In the genomic region with DNA sequence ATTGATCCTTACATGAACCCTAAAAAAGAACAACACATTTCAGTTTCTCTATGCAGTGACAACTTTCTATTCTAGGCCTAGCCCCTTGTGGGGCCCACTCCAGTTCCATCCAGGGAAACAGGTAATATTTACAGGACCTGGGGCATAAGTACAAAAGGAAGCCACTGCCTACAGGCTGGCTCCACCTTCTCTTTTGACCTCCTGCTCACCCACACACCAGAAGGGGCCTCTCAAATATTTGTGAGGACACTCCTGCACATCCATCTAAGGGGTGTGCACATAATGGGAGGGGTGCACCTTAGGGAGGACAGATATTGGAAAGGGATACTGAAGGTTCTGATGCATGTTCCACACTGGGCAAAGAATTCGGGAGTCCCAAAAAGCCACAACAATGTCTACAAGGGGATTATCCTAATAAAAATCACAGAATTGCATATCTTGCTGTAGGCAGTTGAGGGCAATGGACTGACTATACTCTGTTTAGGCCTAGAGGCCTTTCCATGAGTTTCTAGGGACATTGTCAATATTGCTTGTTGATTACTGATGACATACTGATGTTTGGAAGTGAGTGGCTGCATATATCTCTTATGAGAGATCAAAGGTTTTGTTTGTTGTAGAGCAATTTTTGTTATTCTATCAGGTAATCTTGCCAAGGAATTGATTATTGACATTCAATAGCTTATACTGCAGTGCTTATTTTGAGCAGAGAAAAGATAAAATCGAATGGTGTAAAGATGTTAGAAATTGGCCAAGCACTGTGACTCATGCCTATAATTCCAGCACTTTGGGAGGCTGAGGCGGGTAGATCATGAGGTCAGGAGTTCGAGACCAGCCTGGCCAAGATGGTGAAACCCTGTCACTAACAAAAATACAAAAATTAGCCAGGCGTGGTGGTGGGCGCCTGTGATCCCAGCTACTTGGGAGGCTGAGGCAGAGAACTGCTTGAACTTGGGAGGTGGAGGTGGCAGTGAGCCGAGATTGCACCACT, we compare ENCODE assay signal across 1 cellular context.
A peak's percentile ranks its signal among the peaks of the same experiment; 100 is the strongest.
TF ChIP-seq lines count a peak whose summit lies in the region.

No MANE protein-coding gene starts in this region.

TF ChIP-seq in HepG2, 621 proteins besides CTCF, POLR2A, EP300 and RAD21 (continued from another document and continues in another):
- TF ChIP-seq FOSL2 (CRISPR knock-in tag; IDR thresholded peaks at IDR 0.05): peak; percentile 95
- TF ChIP-seq, protein P1, sequence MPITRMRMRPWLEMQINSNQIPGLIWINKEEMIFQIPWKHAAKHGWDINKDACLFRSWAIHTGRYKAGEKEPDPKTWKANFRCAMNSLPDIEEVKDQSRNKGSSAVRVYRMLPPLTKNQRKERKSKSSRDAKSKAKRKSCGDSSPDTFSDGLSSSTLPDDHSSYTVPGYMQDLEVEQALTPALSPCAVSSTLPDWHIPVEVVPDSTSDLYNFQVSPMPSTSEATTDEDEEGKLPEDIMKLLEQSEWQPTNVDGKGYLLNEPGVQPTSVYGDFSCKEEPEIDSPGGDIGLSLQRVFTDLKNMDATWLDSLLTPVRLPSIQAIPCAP (CRISPR knock-in tag; IDR thresholded peaks at IDR 0.05; ENCODE audit: low read depth): no peak
- TF ChIP-seq ZNF235 (CRISPR knock-in tag; IDR thresholded peaks at IDR 0.05; ENCODE audit: borderline replicate concordance): no peak
- TF ChIP-seq, protein P2, sequence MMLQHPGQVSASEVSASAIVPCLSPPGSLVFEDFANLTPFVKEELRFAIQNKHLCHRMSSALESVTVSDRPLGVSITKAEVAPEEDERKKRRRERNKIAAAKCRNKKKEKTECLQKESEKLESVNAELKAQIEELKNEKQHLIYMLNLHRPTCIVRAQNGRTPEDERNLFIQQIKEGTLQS (CRISPR knock-in tag; IDR thresholded peaks at IDR 0.05): peak; percentile 38
- no peak for TF ChIP-seq RFX1 (IDR thresholded peaks at IDR 0.05)
- peak; percentile 88; the same call in 1 of the 2 replicates for TF ChIP-seq ZFP36L1 (CRISPR knock-in tag; IDR thresholded peaks at IDR 0.05)
- TF ChIP-seq, protein P3, sequence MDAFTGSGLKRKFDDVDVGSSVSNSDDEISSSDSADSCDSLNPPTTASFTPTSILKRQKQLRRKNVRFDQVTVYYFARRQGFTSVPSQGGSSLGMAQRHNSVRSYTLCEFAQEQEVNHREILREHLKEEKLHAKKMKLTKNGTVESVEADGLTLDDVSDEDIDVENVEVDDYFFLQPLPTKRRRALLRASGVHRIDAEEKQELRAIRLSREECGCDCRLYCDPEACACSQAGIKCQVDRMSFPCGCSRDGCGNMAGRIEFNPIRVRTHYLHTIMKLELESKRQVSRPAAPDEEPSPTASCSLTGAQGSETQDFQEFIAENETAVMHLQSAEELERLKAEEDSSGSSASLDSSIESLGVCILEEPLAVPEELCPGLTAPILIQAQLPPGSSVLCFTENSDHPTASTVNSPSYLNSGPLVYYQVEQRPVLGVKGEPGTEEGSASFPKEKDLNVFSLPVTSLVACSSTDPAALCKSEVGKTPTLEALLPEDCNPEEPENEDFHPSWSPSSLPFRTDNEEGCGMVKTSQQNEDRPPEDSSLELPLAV (CRISPR knock-in tag; conservative IDR thresholded peaks at IDR 0.05; ENCODE audit: low read depth): no peak
- TF ChIP-seq ZNF776 (CRISPR knock-in tag; IDR thresholded peaks at IDR 0.05): no peak
- TF ChIP-seq, protein P4, sequence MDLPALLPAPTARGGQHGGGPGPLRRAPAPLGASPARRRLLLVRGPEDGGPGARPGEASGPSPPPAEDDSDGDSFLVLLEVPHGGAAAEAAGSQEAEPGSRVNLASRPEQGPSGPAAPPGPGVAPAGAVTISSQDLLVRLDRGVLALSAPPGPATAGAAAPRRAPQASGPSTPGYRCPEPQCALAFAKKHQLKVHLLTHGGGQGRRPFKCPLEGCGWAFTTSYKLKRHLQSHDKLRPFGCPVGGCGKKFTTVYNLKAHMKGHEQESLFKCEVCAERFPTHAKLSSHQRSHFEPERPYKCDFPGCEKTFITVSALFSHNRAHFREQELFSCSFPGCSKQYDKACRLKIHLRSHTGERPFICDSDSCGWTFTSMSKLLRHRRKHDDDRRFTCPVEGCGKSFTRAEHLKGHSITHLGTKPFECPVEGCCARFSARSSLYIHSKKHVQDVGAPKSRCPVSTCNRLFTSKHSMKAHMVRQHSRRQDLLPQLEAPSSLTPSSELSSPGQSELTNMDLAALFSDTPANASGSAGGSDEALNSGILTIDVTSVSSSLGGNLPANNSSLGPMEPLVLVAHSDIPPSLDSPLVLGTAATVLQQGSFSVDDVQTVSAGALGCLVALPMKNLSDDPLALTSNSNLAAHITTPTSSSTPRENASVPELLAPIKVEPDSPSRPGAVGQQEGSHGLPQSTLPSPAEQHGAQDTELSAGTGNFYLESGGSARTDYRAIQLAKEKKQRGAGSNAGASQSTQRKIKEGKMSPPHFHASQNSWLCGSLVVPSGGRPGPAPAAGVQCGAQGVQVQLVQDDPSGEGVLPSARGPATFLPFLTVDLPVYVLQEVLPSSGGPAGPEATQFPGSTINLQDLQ (CRISPR knock-in tag; IDR thresholded peaks at IDR 0.05): no peak
- no peak for TF ChIP-seq ZNF225 (CRISPR knock-in tag; IDR thresholded peaks at IDR 0.05)
- no peak; the same call in 1 of the 2 replicates for TF ChIP-seq ZNF629 (CRISPR knock-in tag; conservative IDR thresholded peaks at IDR 0.05)
- no peak for TF ChIP-seq ZNF713 (CRISPR knock-in tag; IDR thresholded peaks at IDR 0.05)
- TF ChIP-seq ZNF451 (CRISPR knock-in tag; IDR thresholded peaks at IDR 0.05): no peak
- 0 out of 2 replicates have a peak, but pooled peaks have one; percentile 35 for TF ChIP-seq ZNF136 (CRISPR knock-in tag; IDR thresholded peaks at IDR 0.05; ENCODE audit: low read depth)
- TF ChIP-seq, protein P5, sequence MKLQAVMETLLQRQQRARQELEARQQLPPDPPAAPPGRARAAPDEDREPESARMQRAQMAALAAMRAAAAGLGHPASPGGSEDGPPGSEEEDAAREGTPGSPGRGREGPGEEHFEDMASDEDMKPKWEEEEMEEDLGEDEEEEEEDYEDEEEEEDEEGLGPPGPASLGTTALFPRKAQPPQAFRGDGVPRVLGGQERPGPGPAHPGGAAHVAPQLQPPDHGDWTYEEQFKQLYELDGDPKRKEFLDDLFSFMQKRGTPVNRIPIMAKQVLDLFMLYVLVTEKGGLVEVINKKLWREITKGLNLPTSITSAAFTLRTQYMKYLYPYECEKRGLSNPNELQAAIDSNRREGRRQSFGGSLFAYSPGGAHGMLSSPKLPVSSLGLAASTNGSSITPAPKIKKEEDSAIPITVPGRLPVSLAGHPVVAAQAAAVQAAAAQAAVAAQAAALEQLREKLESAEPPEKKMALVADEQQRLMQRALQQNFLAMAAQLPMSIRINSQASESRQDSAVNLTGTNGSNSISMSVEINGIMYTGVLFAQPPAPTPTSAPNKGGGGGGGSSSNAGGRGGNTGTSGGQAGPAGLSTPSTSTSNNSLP (IDR thresholded peaks at IDR 0.05; ENCODE audit: low read depth, low read length): peak; percentile 87
- TF ChIP-seq ZNF207 (IDR thresholded peaks at IDR 0.05; ENCODE audit: borderline replicate concordance): no peak
- TF ChIP-seq, protein P6, sequence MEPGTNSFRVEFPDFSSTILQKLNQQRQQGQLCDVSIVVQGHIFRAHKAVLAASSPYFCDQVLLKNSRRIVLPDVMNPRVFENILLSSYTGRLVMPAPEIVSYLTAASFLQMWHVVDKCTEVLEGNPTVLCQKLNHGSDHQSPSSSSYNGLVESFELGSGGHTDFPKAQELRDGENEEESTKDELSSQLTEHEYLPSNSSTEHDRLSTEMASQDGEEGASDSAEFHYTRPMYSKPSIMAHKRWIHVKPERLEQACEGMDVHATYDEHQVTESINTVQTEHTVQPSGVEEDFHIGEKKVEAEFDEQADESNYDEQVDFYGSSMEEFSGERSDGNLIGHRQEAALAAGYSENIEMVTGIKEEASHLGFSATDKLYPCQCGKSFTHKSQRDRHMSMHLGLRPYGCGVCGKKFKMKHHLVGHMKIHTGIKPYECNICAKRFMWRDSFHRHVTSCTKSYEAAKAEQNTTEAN (CRISPR knock-in tag; conservative IDR thresholded peaks at IDR 0.05): peak; percentile 90
- peak; percentile 75 for TF ChIP-seq NFKBIZ (CRISPR knock-in tag; IDR thresholded peaks at IDR 0.05)
- TF ChIP-seq ZMYM3 (CRISPR knock-in tag; IDR thresholded peaks at IDR 0.05): peak; percentile 94
- no peak for TF ChIP-seq NONO (IDR thresholded peaks at IDR 0.05)
- TF ChIP-seq NONO (CRISPR knock-in tag; conservative IDR thresholded peaks at IDR 0.05): peak; percentile 89
- TF ChIP-seq XBP1 (CRISPR knock-in tag; IDR thresholded peaks at IDR 0.05): no peak
- TF ChIP-seq MXD4 (CRISPR knock-in tag; IDR thresholded peaks at IDR 0.05): peak; percentile 47; the same call in 1 of the 2 replicates
- TF ChIP-seq PCBP1 (IDR thresholded peaks at IDR 0.05; ENCODE audit: borderline replicate concordance, low read depth, low read length): no peak
- TF ChIP-seq ZNF703 (CRISPR knock-in tag; IDR thresholded peaks at IDR 0.05; ENCODE audit: borderline replicate concordance): 0 out of 2 replicates have a peak, but pooled peaks have one; percentile 27
- no peak for TF ChIP-seq MAF1 (CRISPR knock-in tag; IDR thresholded peaks at IDR 0.05; ENCODE audit: borderline replicate concordance)
- TF ChIP-seq, protein P7, sequence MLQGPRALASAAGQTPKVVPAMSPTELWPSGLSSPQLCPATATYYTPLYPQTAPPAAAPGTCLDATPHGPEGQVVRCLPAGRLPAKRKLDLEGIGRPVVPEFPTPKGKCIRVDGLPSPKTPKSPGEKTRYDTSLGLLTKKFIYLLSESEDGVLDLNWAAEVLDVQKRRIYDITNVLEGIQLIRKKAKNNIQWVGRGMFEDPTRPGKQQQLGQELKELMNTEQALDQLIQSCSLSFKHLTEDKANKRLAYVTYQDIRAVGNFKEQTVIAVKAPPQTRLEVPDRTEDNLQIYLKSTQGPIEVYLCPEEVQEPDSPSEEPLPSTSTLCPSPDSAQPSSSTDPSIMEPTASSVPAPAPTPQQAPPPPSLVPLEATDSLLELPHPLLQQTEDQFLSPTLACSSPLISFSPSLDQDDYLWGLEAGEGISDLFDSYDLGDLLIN (CRISPR knock-in tag; IDR thresholded peaks at IDR 0.05; ENCODE audit: borderline replicate concordance): no peak
- no peak for TF ChIP-seq ZNF253 (CRISPR knock-in tag; IDR thresholded peaks at IDR 0.05; ENCODE audit: borderline replicate concordance)
- TF ChIP-seq, protein P8, sequence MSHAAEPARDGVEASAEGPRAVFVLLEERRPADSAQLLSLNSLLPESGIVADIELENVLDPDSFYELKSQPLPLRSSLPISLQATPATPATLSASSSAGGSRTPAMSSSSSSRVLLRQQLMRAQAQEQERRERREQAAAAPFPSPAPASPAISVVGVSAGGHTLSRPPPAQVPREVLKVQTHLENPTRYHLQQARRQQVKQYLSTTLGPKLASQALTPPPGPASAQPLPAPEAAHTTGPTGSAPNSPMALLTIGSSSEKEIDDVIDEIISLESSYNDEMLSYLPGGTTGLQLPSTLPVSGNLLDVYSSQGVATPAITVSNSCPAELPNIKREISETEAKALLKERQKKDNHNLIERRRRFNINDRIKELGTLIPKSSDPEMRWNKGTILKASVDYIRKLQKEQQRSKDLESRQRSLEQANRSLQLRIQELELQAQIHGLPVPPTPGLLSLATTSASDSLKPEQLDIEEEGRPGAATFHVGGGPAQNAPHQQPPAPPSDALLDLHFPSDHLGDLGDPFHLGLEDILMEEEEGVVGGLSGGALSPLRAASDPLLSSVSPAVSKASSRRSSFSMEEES (CRISPR knock-in tag; IDR thresholded peaks at IDR 0.05): peak; percentile 38; the same call in 1 of the 2 replicates
- peak; percentile 85 for TF ChIP-seq PITX1 (CRISPR knock-in tag; IDR thresholded peaks at IDR 0.05)
- no peak for TF ChIP-seq SRSF4 (IDR thresholded peaks at IDR 0.05; ENCODE audit: low read depth, low read length, poor library complexity, severe bottlenecking)
- no peak for TF ChIP-seq EEA1 (CRISPR knock-in tag; IDR thresholded peaks at IDR 0.05; ENCODE audit: borderline replicate concordance)
- TF ChIP-seq, protein P9, sequence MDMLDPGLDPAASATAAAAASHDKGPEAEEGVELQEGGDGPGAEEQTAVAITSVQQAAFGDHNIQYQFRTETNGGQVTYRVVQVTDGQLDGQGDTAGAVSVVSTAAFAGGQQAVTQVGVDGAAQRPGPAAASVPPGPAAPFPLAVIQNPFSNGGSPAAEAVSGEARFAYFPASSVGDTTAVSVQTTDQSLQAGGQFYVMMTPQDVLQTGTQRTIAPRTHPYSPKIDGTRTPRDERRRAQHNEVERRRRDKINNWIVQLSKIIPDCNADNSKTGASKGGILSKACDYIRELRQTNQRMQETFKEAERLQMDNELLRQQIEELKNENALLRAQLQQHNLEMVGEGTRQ (IDR thresholded peaks at IDR 0.05; ENCODE audit: low read depth, low read length): no peak
- TF ChIP-seq, protein P9 (CRISPR knock-in tag; IDR thresholded peaks at IDR 0.05; ENCODE audit: borderline replicate concordance): no peak
- TF ChIP-seq ZBTB21 (CRISPR knock-in tag; IDR thresholded peaks at IDR 0.05): peak; percentile 53; the same call in 1 of the 2 replicates
- TF ChIP-seq, protein P10, sequence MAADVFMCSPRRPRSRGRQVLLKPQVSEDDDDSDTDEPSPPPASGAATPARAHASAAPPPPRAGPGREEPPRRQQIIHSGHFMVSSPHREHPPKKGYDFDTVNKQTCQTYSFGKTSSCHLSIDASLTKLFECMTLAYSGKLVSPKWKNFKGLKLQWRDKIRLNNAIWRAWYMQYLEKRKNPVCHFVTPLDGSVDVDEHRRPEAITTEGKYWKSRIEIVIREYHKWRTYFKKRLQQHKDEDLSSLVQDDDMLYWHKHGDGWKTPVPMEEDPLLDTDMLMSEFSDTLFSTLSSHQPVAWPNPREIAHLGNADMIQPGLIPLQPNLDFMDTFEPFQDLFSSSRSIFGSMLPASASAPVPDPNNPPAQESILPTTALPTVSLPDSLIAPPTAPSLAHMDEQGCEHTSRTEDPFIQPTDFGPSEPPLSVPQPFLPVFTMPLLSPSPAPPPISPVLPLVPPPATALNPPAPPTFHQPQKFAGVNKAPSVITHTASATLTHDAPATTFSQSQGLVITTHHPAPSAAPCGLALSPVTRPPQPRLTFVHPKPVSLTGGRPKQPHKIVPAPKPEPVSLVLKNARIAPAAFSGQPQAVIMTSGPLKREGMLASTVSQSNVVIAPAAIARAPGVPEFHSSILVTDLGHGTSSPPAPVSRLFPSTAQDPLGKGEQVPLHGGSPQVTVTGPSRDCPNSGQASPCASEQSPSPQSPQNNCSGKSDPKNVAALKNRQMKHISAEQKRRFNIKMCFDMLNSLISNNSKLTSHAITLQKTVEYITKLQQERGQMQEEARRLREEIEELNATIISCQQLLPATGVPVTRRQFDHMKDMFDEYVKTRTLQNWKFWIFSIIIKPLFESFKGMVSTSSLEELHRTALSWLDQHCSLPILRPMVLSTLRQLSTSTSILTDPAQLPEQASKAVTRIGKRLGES (CRISPR knock-in tag; IDR thresholded peaks at IDR 0.05; ENCODE audit: borderline replicate concordance): no peak
- TF ChIP-seq SMARCE1 (IDR thresholded peaks at IDR 0.05; ENCODE audit: borderline replicate concordance): no peak
- no peak for TF ChIP-seq THYN1 (CRISPR knock-in tag; IDR thresholded peaks at IDR 0.05; ENCODE audit: borderline replicate concordance, low read depth)
- TF ChIP-seq ZNF501 (CRISPR knock-in tag; IDR thresholded peaks at IDR 0.05): peak; percentile 76; the same call in 1 of the 2 replicates
- TF ChIP-seq RFXAP (CRISPR knock-in tag; IDR thresholded peaks at IDR 0.05; ENCODE audit: borderline replicate concordance): 0 out of 2 replicates have a peak, but pooled peaks have one; percentile 33
